In genomic region chr2:129437775-129438174, GRCh38 we compare ENCODE assay signal across 26 cellular contexts.
"Had no signal": no experiment of that assay in that cellular context is flagged by ENCODE, and none has a peak within 500 bp of the region (broad histone marks: within the 10 kb centered on the region; RNA-seq: fewer than 3 reads in every experiment).

No MANE protein-coding gene starts in this region.

- H3K27ac ChIP-seq: colonic mucosa, gastroesophageal sphincter, heart left ventricle, hepatocyte, psoas muscle, spleen, testis, tibial artery had no signal

- H3K4me3 Mint-ChIP-seq: central memory CD8-positive, alpha-beta T cell; dendritic cell treated with granulocyte-macrophage colony-stimulating factor and Interleukin-4, amounts not matched to agents 40 ng/mL and 50 ng/mL, for 4 days; endodermal cell; memory B cell; naive thymus-derived CD4-positive, alpha-beta T cell; nephron; stimulated activated memory B cell treated with anti-CD40 and anti-IgM and Interleukin-4, amounts not matched to agents 10 μg/mL and 1 μg/mL and 100 μg/mL, for 72 hours; type B pancreatic cell had no signal

- H3K4me3 ChIP-seq: colonic mucosa, gastroesophageal sphincter, heart left ventricle, hepatocyte, lung, psoas muscle, skin epidermis, spleen, testis, tibial artery had no signal

- H3K36me3 Mint-ChIP-seq: memory B cell; naive thymus-derived CD4-positive, alpha-beta T cell; stimulated activated memory B cell treated with anti-CD40 and anti-IgM and Interleukin-4, amounts not matched to agents 10 μg/mL and 1 μg/mL and 100 μg/mL, for 72 hours; type B pancreatic cell had no signal

- H3K27ac Mint-ChIP-seq: dendritic cell treated with granulocyte-macrophage colony-stimulating factor and Interleukin-4, amounts not matched to agents 40 ng/mL and 50 ng/mL, for 4 days; endodermal cell; memory B cell; naive thymus-derived CD4-positive, alpha-beta T cell; nephron; stimulated activated memory B cell treated with anti-CD40 and anti-IgM and Interleukin-4, amounts not matched to agents 10 μg/mL and 1 μg/mL and 100 μg/mL, for 72 hours; type B pancreatic cell had no signal

- ATAC-seq: gastroesophageal sphincter; heart left ventricle; left lobe of liver; naive thymus-derived CD4-positive, alpha-beta T cell; psoas muscle; right cardiac atrium; stimulated activated memory B cell treated with anti-CD40 and anti-IgM and Interleukin-4, amounts not matched to agents 10 μg/mL and 1 μg/mL and 100 μg/mL, for 72 hours; stimulated activated naive CD8-positive, alpha-beta T cell treated with anti-CD3 and anti-CD28 coated beads, Interleukin-15, Interleukin-2, amounts not matched to agents 100 U/mL and 50 U/mL, for 24 hours had no signal

- H3K9me3 Mint-ChIP-seq: central memory CD8-positive, alpha-beta T cell; dendritic cell treated with granulocyte-macrophage colony-stimulating factor and Interleukin-4, amounts not matched to agents 40 ng/mL and 50 ng/mL, for 4 days; endodermal cell; memory B cell; nephron; stimulated activated memory B cell treated with anti-CD40 and anti-IgM and Interleukin-4, amounts not matched to agents 10 μg/mL and 1 μg/mL and 100 μg/mL, for 72 hours; type B pancreatic cell had no signal

- H3K27me3 Mint-ChIP-seq: central memory CD8-positive, alpha-beta T cell; dendritic cell treated with granulocyte-macrophage colony-stimulating factor and Interleukin-4, amounts not matched to agents 40 ng/mL and 50 ng/mL, for 4 days had no signal

- H3K36me3 ChIP-seq: colonic mucosa, gastroesophageal sphincter, heart left ventricle, spleen, tibial artery had no signal

- H3K4me1 ChIP-seq: colonic mucosa, gastroesophageal sphincter, heart left ventricle, psoas muscle, spleen, testis, tibial artery had no signal

- H3K9me3 ChIP-seq: colonic mucosa, gastroesophageal sphincter, heart left ventricle, psoas muscle, spleen, testis, tibial artery had no signal

- DNase-seq: colonic mucosa; effector CD8-positive, alpha-beta T cell; endodermal cell; heart left ventricle; kidney glomerular epithelial cell; naive thymus-derived CD4-positive, alpha-beta T cell; nucleus accumbens; psoas muscle; right cardiac atrium; spleen; stimulated activated CD4-positive, alpha-beta T cell treated with anti-CD3 and anti-CD28 coated beads, Interleukin-4, amount 100 ng/mL, for 4 hours; stimulated activated naive CD8-positive, alpha-beta T cell treated with anti-CD3 and anti-CD28 coated beads, Interleukin-15, Interleukin-2, amounts not matched to agents 100 U/mL and 50 U/mL, for 24 hours; substantia nigra; testis; tibial artery had no signal

- H3K27me3 ChIP-seq: colonic mucosa, hepatocyte, spleen, testis, tibial artery had no signal

- H3K4me1 Mint-ChIP-seq: central memory CD8-positive, alpha-beta T cell; endodermal cell; memory B cell; nephron; stimulated activated memory B cell treated with anti-CD40 and anti-IgM and Interleukin-4, amounts not matched to agents 10 μg/mL and 1 μg/mL and 100 μg/mL, for 72 hours had no signal
